22 cellular contexts compared by ENCODE assay signal in genomic region chr13:66849706-66850105, GRCh38.
"Had no signal": no experiment of that assay in that cellular context is flagged by ENCODE, and none has a peak within 500 bp of the region (broad histone marks: within the 10 kb centered on the region; RNA-seq: fewer than 3 reads in every experiment).

No MANE protein-coding gene starts in this region.

- H3K36me3 Mint-ChIP-seq: natural killer cell treated with Interleukin-12 subunit alpha and Interleukin-12 subunit beta and Interleukin-15 and Interleukin-18, amount 100 ng/mL, for 72 hours; neural progenitor cell had no signal

- H3K4me1 ChIP-seq: esophagus squamous epithelium, gastroesophageal sphincter, neural progenitor cell, pancreas, suprapubic skin, thyroid gland had no signal

- H3K27me3 Mint-ChIP-seq: dendritic cell treated with granulocyte-macrophage colony-stimulating factor and Interleukin-4, amounts not matched to agents 40 ng/mL and 50 ng/mL, for 4 days; effector memory CD8-positive, alpha-beta T cell; natural killer cell treated with Interleukin-12 subunit alpha and Interleukin-12 subunit beta and Interleukin-15 and Interleukin-18, amount 100 ng/mL, for 72 hours; progenitor cell of endocrine pancreas; type B pancreatic cell had no signal

- H3K27ac ChIP-seq: esophagus squamous epithelium, gastroesophageal sphincter, neural progenitor cell, pancreas, suprapubic skin, thyroid gland had no signal

- H3K9me3 Mint-ChIP-seq: neural progenitor cell had no signal

- H3K4me3 Mint-ChIP-seq: dendritic cell treated with granulocyte-macrophage colony-stimulating factor and Interleukin-4, amounts not matched to agents 40 ng/mL and 50 ng/mL, for 4 days; effector memory CD8-positive, alpha-beta T cell; natural killer cell treated with Interleukin-12 subunit alpha and Interleukin-12 subunit beta and Interleukin-15 and Interleukin-18, amount 100 ng/mL, for 72 hours; neural progenitor cell; type B pancreatic cell had no signal

- H3K9me3 ChIP-seq: esophagus squamous epithelium, gastroesophageal sphincter, pancreas, suprapubic skin, thyroid gland had no signal

- DNase-seq: effector memory CD8-positive, alpha-beta T cell; esophagus squamous epithelium; foreskin fibroblast; glutamatergic neuron; mammary epithelial cell; nucleus accumbens; pancreas; right cardiac atrium; stimulated activated CD4-positive, alpha-beta T cell treated with anti-CD3 and anti-CD28 coated beads, Interleukin-2, amount 100 ng/mL, for 48 hours; stimulated activated naive CD4-positive, alpha-beta T cell treated with Interleukin-2 at 50 U/mL for 16 hours; thyroid gland had no signal

- H3K27me3 ChIP-seq: esophagus squamous epithelium, gastroesophageal sphincter, neural progenitor cell, pancreas, suprapubic skin, thyroid gland had no signal

- ATAC-seq: effector memory CD8-positive, alpha-beta T cell; gastroesophageal sphincter; left lobe of liver; natural killer cell treated with Interleukin-12 subunit alpha and Interleukin-12 subunit beta and Interleukin-15 and Interleukin-18, amount 100 ng/mL, for 72 hours; pancreas; right cardiac atrium had no signal

- H3K4me1 Mint-ChIP-seq: neural progenitor cell had no signal

- H3K9ac ChIP-seq: neural progenitor cell had no signal

- H3K4me2 ChIP-seq: neural progenitor cell, smooth muscle cell had no signal

- H3K36me3 ChIP-seq: esophagus squamous epithelium, gastroesophageal sphincter, neural progenitor cell, pancreas, suprapubic skin, thyroid gland had no signal

- FAIRE-seq: colon, pancreas, urothelium cell line had no signal

- H2AFZ ChIP-seq: neural progenitor cell had no signal

- H3K4me3 ChIP-seq: esophagus squamous epithelium, gastroesophageal sphincter, neural progenitor cell, pancreas, smooth muscle cell, suprapubic skin, thyroid gland had no signal

- H3K27ac Mint-ChIP-seq: dendritic cell treated with granulocyte-macrophage colony-stimulating factor and Interleukin-4, amounts not matched to agents 40 ng/mL and 50 ng/mL, for 4 days; effector memory CD8-positive, alpha-beta T cell; natural killer cell treated with Interleukin-12 subunit alpha and Interleukin-12 subunit beta and Interleukin-15 and Interleukin-18, amount 100 ng/mL, for 72 hours; neural progenitor cell; progenitor cell of endocrine pancreas; type B pancreatic cell had no signal
